In genomic region chr3:134378384-134378783, GRCh38 we compare ENCODE assay signal across 1 cellular context.
TF ChIP-seq lines count a peak whose summit lies in the region.

No MANE protein-coding gene starts in this region.

TF ChIP-seq in HepG2, 621 proteins besides CTCF, POLR2A, EP300 and RAD21 (continued from another document and continues in another):
- TF ChIP-seq, protein P1, sequence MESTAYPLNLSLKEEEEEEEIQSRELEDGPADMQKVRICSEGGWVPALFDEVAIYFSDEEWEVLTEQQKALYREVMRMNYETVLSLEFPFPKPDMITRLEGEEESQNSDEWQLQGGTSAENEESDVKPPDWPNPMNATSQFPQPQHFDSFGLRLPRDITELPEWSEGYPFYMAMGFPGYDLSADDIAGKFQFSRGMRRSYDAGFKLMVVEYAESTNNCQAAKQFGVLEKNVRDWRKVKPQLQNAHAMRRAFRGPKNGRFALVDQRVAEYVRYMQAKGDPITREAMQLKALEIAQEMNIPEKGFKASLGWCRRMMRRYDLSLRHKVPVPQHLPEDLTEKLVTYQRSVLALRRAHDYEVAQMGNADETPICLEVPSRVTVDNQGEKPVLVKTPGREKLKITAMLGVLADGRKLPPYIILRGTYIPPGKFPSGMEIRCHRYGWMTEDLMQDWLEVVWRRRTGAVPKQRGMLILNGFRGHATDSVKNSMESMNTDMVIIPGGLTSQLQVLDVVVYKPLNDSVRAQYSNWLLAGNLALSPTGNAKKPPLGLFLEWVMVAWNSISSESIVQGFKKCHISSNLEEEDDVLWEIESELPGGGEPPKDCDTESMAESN (CRISPR knock-in tag; conservative IDR thresholded peaks at IDR 0.05), result no peak
- TF ChIP-seq, protein P2, sequence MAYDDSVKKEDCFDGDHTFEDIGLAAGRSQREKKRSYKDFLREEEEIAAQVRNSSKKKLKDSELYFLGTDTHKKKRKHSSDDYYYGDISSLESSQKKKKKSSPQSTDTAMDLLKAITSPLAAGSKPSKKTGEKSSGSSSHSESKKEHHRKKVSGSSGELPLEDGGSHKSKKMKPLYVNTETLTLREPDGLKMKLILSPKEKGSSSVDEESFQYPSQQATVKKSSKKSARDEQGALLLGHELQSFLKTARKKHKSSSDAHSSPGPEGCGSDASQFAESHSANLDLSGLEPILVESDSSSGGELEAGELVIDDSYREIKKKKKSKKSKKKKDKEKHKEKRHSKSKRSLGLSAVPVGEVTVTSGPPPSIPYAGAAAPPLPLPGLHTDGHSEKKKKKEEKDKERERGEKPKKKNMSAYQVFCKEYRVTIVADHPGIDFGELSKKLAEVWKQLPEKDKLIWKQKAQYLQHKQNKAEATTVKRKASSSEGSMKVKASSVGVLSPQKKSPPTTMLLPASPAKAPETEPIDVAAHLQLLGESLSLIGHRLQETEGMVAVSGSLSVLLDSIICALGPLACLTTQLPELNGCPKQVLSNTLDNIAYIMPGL (CRISPR knock-in tag; IDR thresholded peaks at IDR 0.05; ENCODE audit: borderline replicate concordance in 1 of 2, low read depth in 1 of 2), result peak in 1 of 2 experiments; percentile 67; a peak in 1 of 4 replicates
- TF ChIP-seq THAP11 (CRISPR knock-in tag; IDR thresholded peaks at IDR 0.05), result no peak
- no peak for TF ChIP-seq ATRX (CRISPR knock-in tag; IDR thresholded peaks at IDR 0.05; ENCODE audit: borderline replicate concordance)
- TF ChIP-seq ZFY (CRISPR knock-in tag; IDR thresholded peaks at IDR 0.05), result peak; percentile 25; the same call in 1 of the 2 replicates
- no peak for TF ChIP-seq NFKBIZ (CRISPR knock-in tag; IDR thresholded peaks at IDR 0.05)
- no peak for TF ChIP-seq CENPT (CRISPR knock-in tag; IDR thresholded peaks at IDR 0.05; ENCODE audit: low read depth)
- TF ChIP-seq SMARCC2 (IDR thresholded peaks at IDR 0.05), result no peak
- TF ChIP-seq SAP130 (CRISPR knock-in tag; IDR thresholded peaks at IDR 0.05; ENCODE audit: low read depth), result 0 out of 2 replicates have a peak, but pooled peaks have one; percentile 31
- TF ChIP-seq ZSCAN25 (CRISPR knock-in tag; IDR thresholded peaks at IDR 0.05), result peak; percentile 63; the same call in 1 of the 2 replicates
- 0 out of 2 replicates have a peak, but pooled peaks have one; percentile 8 for TF ChIP-seq ARID5B (CRISPR knock-in tag; IDR thresholded peaks at IDR 0.05)
- no peak for TF ChIP-seq BATF2 (CRISPR knock-in tag; IDR thresholded peaks at IDR 0.05)
- 0 out of 2 replicates have a peak, but pooled peaks have one; percentile 27 for TF ChIP-seq ELF3 (CRISPR knock-in tag; IDR thresholded peaks at IDR 0.05)
- no peak for TF ChIP-seq PCBP2 (optimal IDR thresholded peaks at IDR 0.05; ENCODE audit: low read depth, low read length, poor library complexity, severe bottlenecking)
- TF ChIP-seq GPBP1L1 (CRISPR knock-in tag; IDR thresholded peaks at IDR 0.05), result no peak
- TF ChIP-seq TEAD3 (CRISPR knock-in tag; optimal IDR thresholded peaks at IDR 0.05; ENCODE audit: borderline replicate concordance), result peak; percentile 50
- TF ChIP-seq ZNF580 (CRISPR knock-in tag; IDR thresholded peaks at IDR 0.05; ENCODE audit: borderline replicate concordance, low read depth), result 0 out of 2 replicates have a peak, but pooled peaks have one; percentile 24
- TF ChIP-seq ZNF614 (CRISPR knock-in tag; IDR thresholded peaks at IDR 0.05; ENCODE audit: borderline replicate concordance), result peak; percentile 27; the same call in 1 of the 2 replicates
- no peak for TF ChIP-seq TAF1 (CRISPR knock-in tag; IDR thresholded peaks at IDR 0.05)
- TF ChIP-seq, protein P3, sequence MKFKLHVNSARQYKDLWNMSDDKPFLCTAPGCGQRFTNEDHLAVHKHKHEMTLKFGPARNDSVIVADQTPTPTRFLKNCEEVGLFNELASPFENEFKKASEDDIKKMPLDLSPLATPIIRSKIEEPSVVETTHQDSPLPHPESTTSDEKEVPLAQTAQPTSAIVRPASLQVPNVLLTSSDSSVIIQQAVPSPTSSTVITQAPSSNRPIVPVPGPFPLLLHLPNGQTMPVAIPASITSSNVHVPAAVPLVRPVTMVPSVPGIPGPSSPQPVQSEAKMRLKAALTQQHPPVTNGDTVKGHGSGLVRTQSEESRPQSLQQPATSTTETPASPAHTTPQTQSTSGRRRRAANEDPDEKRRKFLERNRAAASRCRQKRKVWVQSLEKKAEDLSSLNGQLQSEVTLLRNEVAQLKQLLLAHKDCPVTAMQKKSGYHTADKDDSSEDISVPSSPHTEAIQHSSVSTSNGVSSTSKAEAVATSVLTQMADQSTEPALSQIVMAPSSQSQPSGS (CRISPR knock-in tag; IDR thresholded peaks at IDR 0.05), result peak; percentile 35; the same call in 1 of the 2 replicates
- no peak for TF ChIP-seq PCBP1 (IDR thresholded peaks at IDR 0.05; ENCODE audit: borderline replicate concordance, low read depth, low read length)
- TF ChIP-seq ZNF839 (CRISPR knock-in tag; IDR thresholded peaks at IDR 0.05; ENCODE audit: borderline replicate concordance), result no peak
- no peak for TF ChIP-seq DPF2 (CRISPR knock-in tag; IDR thresholded peaks at IDR 0.05; ENCODE audit: borderline replicate concordance, low read depth)
- no peak for TF ChIP-seq PAXIP1 (CRISPR knock-in tag; conservative IDR thresholded peaks at IDR 0.05)
- TF ChIP-seq NFE2L1 (CRISPR knock-in tag; IDR thresholded peaks at IDR 0.05; ENCODE audit: borderline replicate concordance), result no peak
- peak; percentile 92 for TF ChIP-seq STAG1 (CRISPR knock-in tag; IDR thresholded peaks at IDR 0.05)
- no peak for TF ChIP-seq USF2 (IDR thresholded peaks at IDR 0.05; ENCODE audit: low read depth, low read length)
- TF ChIP-seq USF2 (CRISPR knock-in tag; IDR thresholded peaks at IDR 0.05; ENCODE audit: borderline replicate concordance), result no peak
- TF ChIP-seq ZBED4 (CRISPR knock-in tag; IDR thresholded peaks at IDR 0.05; ENCODE audit: borderline replicate concordance), result 0 out of 2 replicates have a peak, but pooled peaks have one; percentile 41
